ENCODE assay signal across 2 cellular contexts in the genomic region with DNA sequence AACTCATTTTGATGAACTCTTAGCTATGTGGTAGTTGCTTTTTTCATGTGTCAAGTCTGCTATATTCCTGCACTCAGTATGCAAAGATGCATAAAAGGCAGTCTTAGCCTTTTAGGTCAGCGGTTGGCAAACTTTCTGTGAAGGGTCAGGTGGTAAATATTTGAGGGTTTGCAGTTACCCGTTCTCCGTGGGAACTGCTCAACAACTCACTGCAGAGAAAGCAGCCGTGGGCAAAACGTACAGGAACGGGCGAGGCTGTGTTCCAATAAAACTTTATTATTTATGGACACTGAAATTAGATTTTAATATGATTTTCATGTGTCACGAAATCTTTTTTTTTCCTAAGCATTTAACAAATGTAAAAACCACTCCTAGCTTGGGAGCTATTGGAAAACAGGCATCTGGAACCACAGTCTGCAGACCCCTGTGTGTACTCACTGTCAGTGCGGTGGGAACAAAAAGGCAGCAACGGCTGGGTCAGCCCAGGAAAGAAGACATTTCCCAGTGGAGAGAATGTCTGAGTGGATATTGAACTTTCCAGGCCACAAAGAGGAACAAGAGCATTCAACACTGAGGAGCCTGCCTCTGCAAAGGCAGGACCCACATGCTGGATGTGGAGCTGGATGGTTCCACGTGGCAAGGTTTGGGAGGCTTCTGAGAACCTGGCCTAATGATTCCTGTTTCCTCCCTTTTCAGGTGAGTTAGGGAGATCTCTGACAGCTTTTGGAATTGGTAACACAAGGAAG.
TF ChIP-seq lines count a peak whose summit lies in the region.

No MANE protein-coding gene starts in this region.

TF ChIP-seq in HEK293, 187 proteins besides CTCF, POLR2A, EP300 and RAD21:
- no peak for TF ChIP-seq ZNF654 (tag by site-specific recombination; IDR thresholded peaks at IDR 0.05; ENCODE audit: low read depth)
- TF ChIP-seq, protein P1, sequence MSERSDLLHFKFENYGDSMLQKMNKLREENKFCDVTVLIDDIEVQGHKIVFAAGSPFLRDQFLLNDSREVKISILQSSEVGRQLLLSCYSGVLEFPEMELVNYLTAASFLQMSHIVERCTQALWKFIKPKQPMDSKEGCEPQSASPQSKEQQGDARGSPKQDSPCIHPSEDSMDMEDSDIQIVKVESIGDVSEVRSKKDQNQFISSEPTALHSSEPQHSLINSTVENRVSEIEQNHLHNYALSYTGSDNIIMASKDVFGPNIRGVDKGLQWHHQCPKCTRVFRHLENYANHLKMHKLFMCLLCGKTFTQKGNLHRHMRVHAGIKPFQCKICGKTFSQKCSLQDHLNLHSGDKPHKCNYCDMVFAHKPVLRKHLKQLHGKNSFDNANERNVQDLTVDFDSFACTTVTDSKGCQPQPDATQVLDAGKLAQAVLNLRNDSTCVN (tag by site-specific recombination; optimal IDR thresholded peaks at IDR 0.05) = no peak
- peak; percentile 53; the same call in 1 of the 2 replicates for TF ChIP-seq ZBTB17 (tag by site-specific recombination; IDR thresholded peaks at IDR 0.05)
- TF ChIP-seq ZNF514 (tag by site-specific recombination; IDR thresholded peaks at IDR 0.05) = no peak
- TF ChIP-seq KLF1 (tag by site-specific recombination; IDR thresholded peaks at IDR 0.05) = no peak

TF ChIP-seq in GM12878, 131 proteins besides CTCF, POLR2A, EP300 and RAD21:
- TF ChIP-seq POLR2AphosphoS2 (IDR thresholded peaks at IDR 0.05; ENCODE audit: low read depth, low read length) = no peak
- TF ChIP-seq, protein P2, sequence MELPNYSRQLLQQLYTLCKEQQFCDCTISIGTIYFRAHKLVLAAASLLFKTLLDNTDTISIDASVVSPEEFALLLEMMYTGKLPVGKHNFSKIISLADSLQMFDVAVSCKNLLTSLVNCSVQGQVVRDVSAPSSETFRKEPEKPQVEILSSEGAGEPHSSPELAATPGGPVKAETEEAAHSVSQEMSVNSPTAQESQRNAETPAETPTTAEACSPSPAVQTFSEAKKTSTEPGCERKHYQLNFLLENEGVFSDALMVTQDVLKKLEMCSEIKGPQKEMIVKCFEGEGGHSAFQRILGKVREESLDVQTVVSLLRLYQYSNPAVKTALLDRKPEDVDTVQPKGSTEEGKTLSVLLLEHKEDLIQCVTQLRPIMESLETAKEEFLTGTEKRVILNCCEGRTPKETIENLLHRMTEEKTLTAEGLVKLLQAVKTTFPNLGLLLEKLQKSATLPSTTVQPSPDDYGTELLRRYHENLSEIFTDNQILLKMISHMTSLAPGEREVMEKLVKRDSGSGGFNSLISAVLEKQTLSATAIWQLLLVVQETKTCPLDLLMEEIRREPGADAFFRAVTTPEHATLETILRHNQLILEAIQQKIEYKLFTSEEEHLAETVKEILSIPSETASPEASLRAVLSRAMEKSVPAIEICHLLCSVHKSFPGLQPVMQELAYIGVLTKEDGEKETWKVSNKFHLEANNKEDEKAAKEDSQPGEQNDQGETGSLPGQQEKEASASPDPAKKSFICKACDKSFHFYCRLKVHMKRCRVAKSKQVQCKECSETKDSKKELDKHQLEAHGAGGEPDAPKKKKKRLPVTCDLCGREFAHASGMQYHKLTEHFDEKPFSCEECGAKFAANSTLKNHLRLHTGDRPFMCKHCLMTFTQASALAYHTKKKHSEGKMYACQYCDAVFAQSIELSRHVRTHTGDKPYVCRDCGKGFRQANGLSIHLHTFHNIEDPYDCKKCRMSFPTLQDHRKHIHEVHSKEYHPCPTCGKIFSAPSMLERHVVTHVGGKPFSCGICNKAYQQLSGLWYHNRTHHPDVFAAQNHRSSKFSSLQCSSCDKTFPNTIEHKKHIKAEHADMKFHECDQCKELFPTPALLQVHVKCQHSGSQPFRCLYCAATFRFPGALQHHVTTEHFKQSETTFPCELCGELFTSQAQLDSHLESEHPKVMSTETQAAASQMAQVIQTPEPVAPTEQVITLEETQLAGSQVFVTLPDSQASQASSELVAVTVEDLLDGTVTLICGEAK (IDR thresholded peaks at IDR 0.05; ENCODE audit: borderline replicate concordance) = peak; percentile 57
